In genomic region chr4:82989567-82990429, GRCh38 we compare ENCODE assay signal across 1 cellular context.
TF ChIP-seq lines count a peak whose summit lies in the region.

No MANE protein-coding gene starts in this region.

TF ChIP-seq in K562, 482 proteins besides CTCF, POLR2A, EP300 and RAD21 (continued from another document):
- TF ChIP-seq SNRNP70 (optimal IDR thresholded peaks at IDR 0.05; ENCODE audit: low read depth, low read length), result no peak
- no peak for TF ChIP-seq GABPB1 (CRISPR knock-in tag; IDR thresholded peaks at IDR 0.05)
- no peak for TF ChIP-seq ZNF124 (CRISPR knock-in tag; IDR thresholded peaks at IDR 0.05)
- no peak for TF ChIP-seq ETS1 (conservative IDR thresholded peaks at IDR 0.05; ENCODE audit: control insufficient read depth, low read depth, low read length)
- TF ChIP-seq, protein P1, sequence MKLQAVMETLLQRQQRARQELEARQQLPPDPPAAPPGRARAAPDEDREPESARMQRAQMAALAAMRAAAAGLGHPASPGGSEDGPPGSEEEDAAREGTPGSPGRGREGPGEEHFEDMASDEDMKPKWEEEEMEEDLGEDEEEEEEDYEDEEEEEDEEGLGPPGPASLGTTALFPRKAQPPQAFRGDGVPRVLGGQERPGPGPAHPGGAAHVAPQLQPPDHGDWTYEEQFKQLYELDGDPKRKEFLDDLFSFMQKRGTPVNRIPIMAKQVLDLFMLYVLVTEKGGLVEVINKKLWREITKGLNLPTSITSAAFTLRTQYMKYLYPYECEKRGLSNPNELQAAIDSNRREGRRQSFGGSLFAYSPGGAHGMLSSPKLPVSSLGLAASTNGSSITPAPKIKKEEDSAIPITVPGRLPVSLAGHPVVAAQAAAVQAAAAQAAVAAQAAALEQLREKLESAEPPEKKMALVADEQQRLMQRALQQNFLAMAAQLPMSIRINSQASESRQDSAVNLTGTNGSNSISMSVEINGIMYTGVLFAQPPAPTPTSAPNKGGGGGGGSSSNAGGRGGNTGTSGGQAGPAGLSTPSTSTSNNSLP (IDR thresholded peaks at IDR 0.05; ENCODE audit: borderline replicate concordance, low read depth, low read length), result no peak
- TF ChIP-seq ADNP (tag; IDR thresholded peaks at IDR 0.05), result no peak
- TF ChIP-seq BCLAF1 (IDR thresholded peaks at IDR 0.05; ENCODE audit: borderline replicate concordance in 1 of 2, control insufficient read depth in 1 of 2, low read depth in 2 of 2, low read length in 1 of 2), result no peak
- TF ChIP-seq, protein P2, sequence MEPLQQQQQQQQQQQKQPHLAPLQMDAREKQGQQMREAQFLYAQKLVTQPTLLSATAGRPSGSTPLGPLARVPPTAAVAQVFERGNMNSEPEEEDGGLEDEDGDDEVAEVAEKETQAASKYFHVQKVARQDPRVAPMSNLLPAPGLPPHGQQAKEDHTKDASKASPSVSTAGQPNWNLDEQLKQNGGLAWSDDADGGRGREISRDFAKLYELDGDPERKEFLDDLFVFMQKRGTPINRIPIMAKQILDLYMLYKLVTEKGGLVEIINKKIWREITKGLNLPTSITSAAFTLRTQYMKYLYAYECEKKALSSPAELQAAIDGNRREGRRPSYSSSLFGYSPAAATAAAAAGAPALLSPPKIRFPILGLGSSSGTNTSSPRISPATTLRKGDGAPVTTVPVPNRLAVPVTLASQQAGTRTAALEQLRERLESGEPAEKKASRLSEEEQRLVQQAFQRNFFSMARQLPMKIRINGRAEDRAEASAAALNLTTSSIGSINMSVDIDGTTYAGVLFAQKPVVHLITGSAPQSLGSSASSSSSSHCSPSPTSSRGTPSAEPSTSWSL (CRISPR knock-in tag; IDR thresholded peaks at IDR 0.05; ENCODE audit: borderline replicate concordance), result no peak
- TF ChIP-seq ZNF79 (CRISPR knock-in tag; IDR thresholded peaks at IDR 0.05; ENCODE audit: low read depth), result no peak
